In genomic region chr11:9838961-9839360, GRCh38 we compare ENCODE assay signal across 10 cellular contexts.
DNase-seq lines count a peak whose midpoint lies in the region; ATAC-seq and TF ChIP-seq lines count a peak whose summit lies in the region.
"Had no signal": no experiment of that assay in that cellular context is flagged by ENCODE, and none has a peak within 500 bp of the region (broad histone marks: within the 10 kb centered on the region; RNA-seq: fewer than 3 reads in every experiment).

No MANE protein-coding gene starts in this region.

- H3T11ph ChIP-seq in H9 (ENCODE audit: low read length): no peak overlapping the region

- H3K9ac ChIP-seq in H9 (ENCODE audit: extremely low read depth, insufficient read length, low read length): no peak overlapping the region
- no peak overlapping the region for H3K9ac ChIP-seq in HUES64 (ENCODE audit: low read depth, low read length)

- H3K4me3 ChIP-seq in HUES64 (ENCODE audit: low read length): no peak overlapping the region

- H3K36me3 Mint-ChIP-seq in H9 (ENCODE audit: insufficient read depth in 1 of 3, low read depth in 3 of 3) (peaks cover 0 to 9% (median 7%) of the 10 kb centered on the region in 3 experiments; a peak in 5 of 7 replicates), nephron progenitor cell (ENCODE audit: low read depth) (peaks cover 44% of the 10 kb centered on the region), endothelial cell (ENCODE audit: low read depth, unreplicated experiment) (peaks cover 10% of the 10 kb centered on the region)

- H3K4ac ChIP-seq in H9 (ENCODE audit: low read depth, low read length): no peak overlapping the region

- H2BK15ac ChIP-seq in H9 (ENCODE audit: low read depth, low read length): no peak overlapping the region

- no peak overlapping the region for H3K56ac ChIP-seq in H9 (ENCODE audit: insufficient read length, low read depth, low read length)

- H3K4me3 Mint-ChIP-seq in H9 (no peak overlapping the region), nephron progenitor cell (no peak overlapping the region), endothelial cell (ENCODE audit: unreplicated experiment) (no peak overlapping the region)

- no peaks in the 10 kb centered on the region for H3K79me1 ChIP-seq in H9 (ENCODE audit: insufficient read depth, low read depth, low read length, poor library complexity, severe bottlenecking)

- no peak overlapping the region for H3K14ac ChIP-seq in H9 (ENCODE audit: insufficient read depth, low read length)

- H3K27ac Mint-ChIP-seq in H9 (peak overlapping the region; percentile 54 to 89 (median 68); a peak in 6 of 7 replicates), nephron progenitor cell (no peak overlapping the region), endothelial cell (ENCODE audit: unreplicated experiment) (no peak overlapping the region)

- H3K4me1 Mint-ChIP-seq in H9: peaks cover 13 to 14% of the 10 kb centered on the region in 2 experiments
- no peaks in the 10 kb centered on the region for H3K4me1 Mint-ChIP-seq in nephron progenitor cell
- H3K4me1 Mint-ChIP-seq in endothelial cell (ENCODE audit: unreplicated experiment): no peaks in the 10 kb centered on the region

- H2AFZ ChIP-seq in H9 (ENCODE audit: low read length): no peak overlapping the region

- ATAC-seq in GM18519 (IDR thresholded peaks at IDR 0.05; ENCODE audit: low FRiP score, unreplicated experiment): peak; percentile 61
- ATAC-seq: naive thymus-derived CD8-positive, alpha-beta T cell had no signal

- intact Hi-C loops in cardiac septum (cut with DNase I): no loop called here

- H3K18ac ChIP-seq in H9 (ENCODE audit: insufficient read length, low read depth, low read length): no peak overlapping the region

- H4K20me1 ChIP-seq in H9 (ENCODE audit: control insufficient read depth, insufficient read depth, insufficient read length): no peaks in the 10 kb centered on the region

- H2BK5ac ChIP-seq in H9 (ENCODE audit: insufficient read length, low read length): no peak overlapping the region

- no peaks in the 10 kb centered on the region for H3K79me2 ChIP-seq in H9 (ENCODE audit: insufficient read depth, low read length)

- no peaks in the 10 kb centered on the region for H3K23me2 ChIP-seq in H9 (ENCODE audit: insufficient read length, low read depth, low read length, poor library complexity, severe bottlenecking)

- no CpG with 5 or more reads among the region's 2 CpGs for WGBS in H9 (ENCODE audit: extremely low coverage, insufficient read length, low lambda C conversion rate)
- 94% methylated on average over 2 of the region's 2 CpGs for WGBS in HUES64

- no peaks in the 10 kb centered on the region for H3K9me3 Mint-ChIP-seq in H9
- no peaks in the 10 kb centered on the region for H3K9me3 Mint-ChIP-seq in nephron progenitor cell
- no peaks in the 10 kb centered on the region for H3K9me3 Mint-ChIP-seq in endothelial cell (ENCODE audit: unreplicated experiment)

- H3K9me3 ChIP-seq in H9 (ENCODE audit: control insufficient read depth, low read depth, low read length): no peaks in the 10 kb centered on the region
- H3K9me3 ChIP-seq in HUES64 (ENCODE audit: insufficient read depth, low read depth, low read length): no peaks in the 10 kb centered on the region

- H4K8ac ChIP-seq in H9 (replicated peaks; ENCODE audit: insufficient read length, low read depth, low read length): no peak overlapping the region

- H2BK20ac ChIP-seq in H9 (ENCODE audit: low read depth, low read length, poor library complexity, severe bottlenecking): no peak overlapping the region

- no peak overlapping the region for H2BK12ac ChIP-seq in H9 (ENCODE audit: insufficient read length, low read depth, low read length)

- peaks cover 4% of the 10 kb centered on the region; the same call in 1 of the 2 replicates for H3K4me1 ChIP-seq in H9 (ENCODE audit: insufficient read depth, low read length)
- peaks cover 15% of the 10 kb centered on the region for H3K4me1 ChIP-seq in HUES64 (ENCODE audit: insufficient read depth, low read length)

- H4K91ac ChIP-seq in H9 (ENCODE audit: insufficient read length, low read depth, low read length): no peak overlapping the region

- DNase-seq in H9 (no peak), lung microvascular endothelial cell (ENCODE audit: low read depth in 2 of 2) (peak; percentile 28 to 54), RKO (ENCODE audit: low spot score) (no peak), nephron progenitor cell (no peak), cardiac septum (ENCODE audit: low spot score) (no peak), endothelial cell (ENCODE audit: low spot score) (no peak)
- DNase-seq: naive thymus-derived CD8-positive, alpha-beta T cell; NCI-H1417 treated with DMSO at 0.1 percent for 48 hours had no signal

- no peak for TF ChIP-seq CTCF in H9 (conservative IDR thresholded peaks at IDR 0.05)
- TF ChIP-seq CTCF in nephron progenitor cell (IDR thresholded peaks at IDR 0.05): no peak
- no peak for TF ChIP-seq CTCF in endothelial cell (IDR thresholded peaks at IDR 0.05; ENCODE audit: unreplicated experiment)

- no peak overlapping the region for H2BK120ac ChIP-seq in H9 (ENCODE audit: low read depth, low read length, poor library complexity, severe bottlenecking)

- H4K5ac ChIP-seq in H9 (ENCODE audit: insufficient read length, low read depth, low read length): no peak overlapping the region

- H2AK5ac ChIP-seq in H9 (ENCODE audit: insufficient read length, low read length): no peak overlapping the region

- no peak overlapping the region for H3K4me2 ChIP-seq in H9 (ENCODE audit: insufficient read depth, insufficient read length, low read length)

- no peak overlapping the region for H3K23ac ChIP-seq in H9 (ENCODE audit: insufficient read length, low read depth, low read length)

- H3K27ac ChIP-seq in H9 (ENCODE audit: insufficient read length, low read depth, low read length) (no peak overlapping the region), HUES64 (ENCODE audit: low read depth, low read length) (peak overlapping the region; percentile 69)

- no peaks in the 10 kb centered on the region for H3K27me3 Mint-ChIP-seq in H9 (ENCODE audit: low read depth)
- H3K27me3 Mint-ChIP-seq in nephron progenitor cell (ENCODE audit: low read depth, poor library complexity): no peaks in the 10 kb centered on the region
- no peaks in the 10 kb centered on the region for H3K27me3 Mint-ChIP-seq in endothelial cell (ENCODE audit: unreplicated experiment)
- H3K27me3 Mint-ChIP-seq: naive thymus-derived CD8-positive, alpha-beta T cell had no signal

- H3K27me3 ChIP-seq in H9 (ENCODE audit: insufficient read depth, low read length) (no peaks in the 10 kb centered on the region), HUES64 (ENCODE audit: insufficient read depth, low read length) (no peaks in the 10 kb centered on the region)

- H3K36me3 ChIP-seq in HUES64 (ENCODE audit: insufficient read depth, low read length): 0 out of 2 replicates have a peak, but pooled peaks cover 5% of the 10 kb centered on the region

Comparison
In these comparisons a context has a peak if more than half of its experiments do, and no peak if none do; other contexts are left out.
1. DNase-seq: peak in lung microvascular endothelial cell (2 of 2); none in H9 (single experiment), RKO (single experiment), nephron progenitor cell (single experiment), cardiac septum (single experiment) and endothelial cell (single experiment).
2. H3K27ac Mint-ChIP-seq: peak in H9 (3 of 3); none in nephron progenitor cell (single experiment) and endothelial cell (single experiment).